ENCODE assay signal across 20 cellular contexts in the genomic region with DNA sequence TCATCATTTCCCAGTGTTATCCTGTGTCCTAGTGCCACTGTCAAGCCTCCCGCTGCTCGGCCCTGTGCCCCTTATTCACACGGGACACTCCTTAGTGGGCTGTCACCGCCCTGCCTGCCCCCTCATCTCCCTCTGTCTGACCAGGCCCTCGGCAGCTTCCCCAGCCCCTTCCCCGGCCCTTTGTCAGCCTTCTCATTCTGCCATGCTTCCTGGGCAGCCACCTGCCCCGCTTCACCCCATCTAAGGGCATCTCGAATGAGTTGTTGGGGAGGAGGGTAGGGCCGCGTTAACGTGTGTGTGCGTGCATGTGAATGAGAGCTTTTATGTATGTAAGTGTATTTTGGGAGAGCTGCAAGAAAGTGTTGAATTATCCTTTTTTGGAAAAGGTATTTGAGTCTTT. TPM values are rescaled to one million over a fixed set of nuclear protein-coding genes. Genes with fewer than 3 reads are reported as not detected.
A peak's percentile ranks its signal among the peaks of the same experiment; 100 is the strongest.
DNase-seq lines count a peak whose midpoint lies in the region; ATAC-seq and TF ChIP-seq lines count a peak whose summit lies in the region.
"Had no signal": no experiment of that assay in that cellular context is flagged by ENCODE, and none has a peak within 500 bp of the region (broad histone marks: within the 10 kb centered on the region; RNA-seq: fewer than 3 reads in every experiment).

No MANE protein-coding gene starts in this region.

- intact Hi-C loops in upper lobe of right lung (cut with DNase I), result loop anchor here (10.0 kb wide), 1 partner anchor 282 kb away; no protein-coding TSS in a partner anchor

- peaks cover 28% of the 10 kb centered on the region; the same call in 1 of the 2 replicates for H3F3A ChIP-seq in GM23338 (replicated peaks; ENCODE audit: low read depth)

- H3K4me3 ChIP-seq in GM23338 (no peak overlapping the region), upper lobe of right lung (no peak overlapping the region)
- H3K4me3 ChIP-seq: A549 had no signal

- H3K4me3 Mint-ChIP-seq in GM23338 (no peak overlapping the region), WTC11 (no peak overlapping the region), glutamatergic neuron (ENCODE audit: unreplicated experiment) (no peak overlapping the region)
- no peak overlapping the region for H3K4me3 Mint-ChIP-seq in stimulated activated effector memory CD8-positive, alpha-beta T cell treated with anti-CD3 and anti-CD28 coated beads, Interleukin-12 subunit alpha, Interleukin-12 subunit beta, amount 100 ng/mL, for 72 hours
- H3K4me3 Mint-ChIP-seq: B cell, IgD-negative memory B cell had no signal

- H2AFZ ChIP-seq in GM23338, result no peak overlapping the region

- ATAC-seq in GM23338 (no peak), WTC11 (no peak), upper lobe of right lung (no peak)
- no peak for ATAC-seq in stimulated activated effector memory CD8-positive, alpha-beta T cell treated with anti-CD3 and anti-CD28 coated beads, Interleukin-12 subunit alpha, Interleukin-12 subunit beta, amount 100 ng/mL, for 72 hours
- ATAC-seq: A549 had no signal

- peaks cover 8% of the 10 kb centered on the region for H3K27me3 Mint-ChIP-seq in GM23338 (ENCODE audit: insufficient read depth, low read depth, poor library complexity)
- H3K27me3 Mint-ChIP-seq in WTC11 (ENCODE audit: low read depth), result no peaks in the 10 kb centered on the region
- peaks cover 2% of the 10 kb centered on the region for H3K27me3 Mint-ChIP-seq in glutamatergic neuron (ENCODE audit: unreplicated experiment)
- H3K27me3 Mint-ChIP-seq: B cell, IgD-negative memory B cell had no signal

- H3K9me3 ChIP-seq in upper lobe of right lung, result no peaks in the 10 kb centered on the region
- H3K9me3 ChIP-seq: A549, SK-N-SH had no signal

- TF ChIP-seq CTCF in GM23338 (conservative IDR thresholded peaks at IDR 0.05; ENCODE audit: low read depth in 2 of 2) (no peak), WTC11 (IDR thresholded peaks at IDR 0.05) (no peak), glutamatergic neuron (IDR thresholded peaks at IDR 0.05; ENCODE audit: partially characterized antibody, unreplicated experiment) (no peak), upper lobe of right lung (IDR thresholded peaks at IDR 0.05) (no peak)

- peaks cover 99% of the 10 kb centered on the region for H3K36me3 Mint-ChIP-seq in GM23338 (ENCODE audit: low read depth)
- H3K36me3 Mint-ChIP-seq in WTC11, result peaks cover 89% of the 10 kb centered on the region
- H3K36me3 Mint-ChIP-seq in glutamatergic neuron (ENCODE audit: unreplicated experiment), result peaks cover 2% of the 10 kb centered on the region
- peaks cover 100% of the 10 kb centered on the region for H3K36me3 Mint-ChIP-seq in stimulated activated effector memory CD8-positive, alpha-beta T cell treated with anti-CD3 and anti-CD28 coated beads, Interleukin-12 subunit alpha, Interleukin-12 subunit beta, amount 100 ng/mL, for 72 hours

- no peaks in the 10 kb centered on the region for H3K27me3 ChIP-seq in GM23338 (ENCODE audit: insufficient read depth)
- no peaks in the 10 kb centered on the region for H3K27me3 ChIP-seq in upper lobe of right lung

- H3K79me2 ChIP-seq in GM23338 (replicated peaks; ENCODE audit: insufficient read depth), result peaks cover 31% of the 10 kb centered on the region

- no peaks in the 10 kb centered on the region for H3K4me1 ChIP-seq in GM23338 (ENCODE audit: insufficient read depth)
- H3K4me1 ChIP-seq in upper lobe of right lung, result no peaks in the 10 kb centered on the region

- H3K9me2 ChIP-seq in GM23338 (ENCODE audit: insufficient read depth), result no peaks in the 10 kb centered on the region
- H3K9me2 ChIP-seq: SK-N-SH had no signal

- H3K36me3 ChIP-seq in GM23338 (ENCODE audit: insufficient read depth), result peaks cover 84% of the 10 kb centered on the region
- H3K36me3 ChIP-seq in upper lobe of right lung, result peaks cover 100% of the 10 kb centered on the region

- H3K27ac Mint-ChIP-seq in GM23338 (peak overlapping the region; percentile 43), WTC11 (peak overlapping the region; percentile 32; the same call in 1 of the 2 replicates), glutamatergic neuron (ENCODE audit: unreplicated experiment) (peak overlapping the region; percentile 52)
- peak overlapping the region; percentile 33 for H3K27ac Mint-ChIP-seq in stimulated activated effector memory CD8-positive, alpha-beta T cell treated with anti-CD3 and anti-CD28 coated beads, Interleukin-12 subunit alpha, Interleukin-12 subunit beta, amount 100 ng/mL, for 72 hours
- H3K27ac Mint-ChIP-seq: B cell, IgD-negative memory B cell had no signal

- H3K27ac ChIP-seq in GM23338 (ENCODE audit: low read depth) (no peak overlapping the region), upper lobe of right lung (no peak overlapping the region)
- H3K27ac ChIP-seq: A549 had no signal

- POLR2A ChIA-PET in WTC11 (lab: Charles Lee), result no interaction called here

- H3K9me3 Mint-ChIP-seq in GM23338, result peaks cover 1% of the 10 kb centered on the region; the same call in 2 of the 3 replicates
- peaks cover 2% of the 10 kb centered on the region for H3K9me3 Mint-ChIP-seq in WTC11
- peaks cover 2% of the 10 kb centered on the region for H3K9me3 Mint-ChIP-seq in glutamatergic neuron (ENCODE audit: unreplicated experiment)
- no peaks in the 10 kb centered on the region for H3K9me3 Mint-ChIP-seq in stimulated activated effector memory CD8-positive, alpha-beta T cell treated with anti-CD3 and anti-CD28 coated beads, Interleukin-12 subunit alpha, Interleukin-12 subunit beta, amount 100 ng/mL, for 72 hours
- H3K9me3 Mint-ChIP-seq: IgD-negative memory B cell had no signal

- CTCF ChIA-PET in WTC11 (lab: Charles Lee), result no interaction called here

- DNase-seq in GM23338 (ENCODE audit: low spot score) (no peak), WTC11 (ENCODE audit: low spot score) (no peak), glutamatergic neuron (no peak), superior temporal gyrus (ENCODE audit: extremely low spot score) (no peak), upper lobe of right lung (no peak), COR-L47 (lab: John Stamatoyannopoulos, UW) (no peak)
- DNase-seq in stimulated activated effector memory CD8-positive, alpha-beta T cell treated with anti-CD3 and anti-CD28 coated beads, Interleukin-12 subunit alpha, Interleukin-12 subunit beta, amount 100 ng/mL, for 72 hours (ENCODE audit: low spot score in 2 of 2), result no peak
- DNase-seq: EL, GF-D8, Karpas-422, NCI-H1417, NCI-H187, NCI-H446, NCI-H526, RPMI8226, SHP77 treated with DMSO at 0.1 percent for 48 hours, SK-N-SH had no signal

- H3K4me1 Mint-ChIP-seq in GM23338 (no peaks in the 10 kb centered on the region), WTC11 (no peaks in the 10 kb centered on the region), glutamatergic neuron (ENCODE audit: low read depth, unreplicated experiment) (peaks cover 2% of the 10 kb centered on the region)
- H3K4me1 Mint-ChIP-seq in stimulated activated effector memory CD8-positive, alpha-beta T cell treated with anti-CD3 and anti-CD28 coated beads, Interleukin-12 subunit alpha, Interleukin-12 subunit beta, amount 100 ng/mL, for 72 hours, result no peaks in the 10 kb centered on the region
- H3K4me1 Mint-ChIP-seq: B cell had no signal

- H4K20me1 ChIP-seq in GM23338 (replicated peaks; ENCODE audit: insufficient read depth), result peaks cover 17% of the 10 kb centered on the region; the same call in 1 of the 2 replicates

- H3K4me2 ChIP-seq in GM23338, result no peak overlapping the region
- H3K4me2 ChIP-seq: A549, SK-N-SH had no signal

TF ChIP-seq in WTC11, 78 proteins besides CTCF, POLR2A, EP300 and RAD21 (continues in another document):
- no peak for TF ChIP-seq PRRX2 (CRISPR knock-in tag; IDR thresholded peaks at IDR 0.05)
- no peak for TF ChIP-seq E2F5 (CRISPR knock-in tag; IDR thresholded peaks at IDR 0.05)
- TF ChIP-seq SMAD4 (CRISPR knock-in tag; IDR thresholded peaks at IDR 0.05), result no peak
- TF ChIP-seq NR2C2 (CRISPR knock-in tag; IDR thresholded peaks at IDR 0.05), result no peak
- TF ChIP-seq, protein P1, sequence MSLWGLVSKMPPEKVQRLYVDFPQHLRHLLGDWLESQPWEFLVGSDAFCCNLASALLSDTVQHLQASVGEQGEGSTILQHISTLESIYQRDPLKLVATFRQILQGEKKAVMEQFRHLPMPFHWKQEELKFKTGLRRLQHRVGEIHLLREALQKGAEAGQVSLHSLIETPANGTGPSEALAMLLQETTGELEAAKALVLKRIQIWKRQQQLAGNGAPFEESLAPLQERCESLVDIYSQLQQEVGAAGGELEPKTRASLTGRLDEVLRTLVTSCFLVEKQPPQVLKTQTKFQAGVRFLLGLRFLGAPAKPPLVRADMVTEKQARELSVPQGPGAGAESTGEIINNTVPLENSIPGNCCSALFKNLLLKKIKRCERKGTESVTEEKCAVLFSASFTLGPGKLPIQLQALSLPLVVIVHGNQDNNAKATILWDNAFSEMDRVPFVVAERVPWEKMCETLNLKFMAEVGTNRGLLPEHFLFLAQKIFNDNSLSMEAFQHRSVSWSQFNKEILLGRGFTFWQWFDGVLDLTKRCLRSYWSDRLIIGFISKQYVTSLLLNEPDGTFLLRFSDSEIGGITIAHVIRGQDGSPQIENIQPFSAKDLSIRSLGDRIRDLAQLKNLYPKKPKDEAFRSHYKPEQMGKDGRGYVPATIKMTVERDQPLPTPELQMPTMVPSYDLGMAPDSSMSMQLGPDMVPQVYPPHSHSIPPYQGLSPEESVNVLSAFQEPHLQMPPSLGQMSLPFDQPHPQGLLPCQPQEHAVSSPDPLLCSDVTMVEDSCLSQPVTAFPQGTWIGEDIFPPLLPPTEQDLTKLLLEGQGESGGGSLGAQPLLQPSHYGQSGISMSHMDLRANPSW (CRISPR knock-in tag; conservative IDR thresholded peaks at IDR 0.05; ENCODE audit: low read depth), result no peak
- TF ChIP-seq, protein P2, sequence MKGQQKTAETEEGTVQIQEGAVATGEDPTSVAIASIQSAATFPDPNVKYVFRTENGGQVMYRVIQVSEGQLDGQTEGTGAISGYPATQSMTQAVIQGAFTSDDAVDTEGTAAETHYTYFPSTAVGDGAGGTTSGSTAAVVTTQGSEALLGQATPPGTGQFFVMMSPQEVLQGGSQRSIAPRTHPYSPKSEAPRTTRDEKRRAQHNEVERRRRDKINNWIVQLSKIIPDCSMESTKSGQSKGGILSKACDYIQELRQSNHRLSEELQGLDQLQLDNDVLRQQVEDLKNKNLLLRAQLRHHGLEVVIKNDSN (CRISPR knock-in tag; IDR thresholded peaks at IDR 0.05), result no peak
- TF ChIP-seq NR1H2 (CRISPR knock-in tag; IDR thresholded peaks at IDR 0.05), result no peak

RNA-seq across cellular contexts. Expression of gene GTF2I, which starts 49.7 kb away (rescaled TPM):
- total RNA-seq in GM23338 (2014; rRNA removed; shearing (Covaris generic)), result 219 and 242 TPM in 2 replicates
- polyA plus RNA-seq in GM23338 (2016; fragmentation: Nextera tagmentation; extraction: Ambion mirVana), result 184 and 204 TPM in 2 replicates
- total RNA-seq in WTC11 (2021), result 290 to 308 TPM (median 293 TPM) in 3 replicates
- total RNA-seq in glutamatergic neuron (ENCODE audit: unreplicated experiment), result 391 TPM
- total RNA-seq in upper lobe of right lung, result 221 TPM
